In the genomic region with DNA sequence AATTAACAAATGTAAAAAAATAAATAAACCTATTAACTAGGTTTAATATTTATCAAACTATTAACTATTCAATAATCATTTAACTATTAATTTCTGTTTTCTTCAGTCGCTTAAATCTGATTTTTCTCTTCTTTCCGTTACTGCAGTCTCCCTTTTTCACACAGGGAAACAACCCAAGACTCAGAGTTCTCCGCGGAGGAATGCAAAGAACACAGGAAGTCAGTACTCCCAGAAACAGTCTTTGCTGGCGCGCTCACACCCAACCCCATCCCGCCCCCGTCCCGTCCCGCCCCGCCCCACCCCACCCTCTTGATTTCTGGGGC, we compare ENCODE assay signal across 9 cellular contexts. TPM values are rescaled to one million over a fixed set of nuclear protein-coding genes. Genes with fewer than 3 reads are reported as not detected.
DNase-seq lines count a peak whose midpoint lies in the region; ATAC-seq and TF ChIP-seq lines count a peak whose summit lies in the region.
"Had no signal": no experiment of that assay in that cellular context is flagged by ENCODE, and none has a peak within 500 bp of the region (broad histone marks: within the 10 kb centered on the region; RNA-seq: fewer than 3 reads in every experiment).

No MANE protein-coding gene starts in this region.

- POLR2A ChIA-PET in HEK293 (lab: Yijun Ruan, JAX), result interaction anchor here (0.6 to 0.8 kb wide), 2 partner anchors 18 to 82 kb away, joined by 3 read pairs; no protein-coding TSS in a partner anchor
- POLR2A ChIA-PET in activated CD8-positive, alpha-beta T cell treated with anti-CD3 and anti-CD28 coated beads for 36 hours (lab: Charles Lee), result interaction anchor here (0.6 to 1.5 kb wide), 3 partner anchors 9 to 63 kb away, joined by 3 to 4 read pairs (median 4); a partner anchor contains a TSS

- TF ChIP-seq CTCF in HEK293 (tag by site-specific recombination; IDR thresholded peaks at IDR 0.05), result no peak
- no peak for TF ChIP-seq CTCF in activated CD8-positive, alpha-beta T cell treated with anti-CD3 and anti-CD28 coated beads for 36 hours (IDR thresholded peaks at IDR 0.05)

- H3K4me3 ChIP-seq in HEK293 (ENCODE audit: low read depth, low read length) (peak overlapping the region; percentile 24), iPS DF 6.9 (ENCODE audit: low read length) (no peak overlapping the region; the same call in 1 of the 2 replicates)

- ATAC-seq in activated CD8-positive, alpha-beta T cell treated with anti-CD3 and anti-CD28 coated beads for 36 hours, result no peak
- ATAC-seq in stimulated activated memory B cell treated with anti-CD40 and anti-IgM and Interleukin-4, amounts not matched to agents 10 μg/mL and 1 μg/mL and 100 μg/mL, for 72 hours, result no peak

- CTCF ChIA-PET in HEK293 (lab: Yijun Ruan, JAX), result interaction anchor here (0.6 to 2.2 kb wide), 5 partner anchors 9 to 534 kb away, joined by 3 to 15 read pairs (median 4); a partner anchor contains a TSS
- CTCF ChIA-PET in activated CD8-positive, alpha-beta T cell treated with anti-CD3 and anti-CD28 coated beads for 36 hours (lab: Charles Lee), result interaction anchor here (1.0 to 2.5 kb wide), 3 partner anchors 18 to 115 kb away, joined by 4 to 25 read pairs (median 9); no protein-coding TSS in a partner anchor

- H3K4me1 ChIP-seq in HEK293 (ENCODE audit: control insufficient read depth, insufficient read depth, low read length), result 0 out of 2 replicates have a peak, but pooled peaks cover 2% of the 10 kb centered on the region
- H3K4me1 ChIP-seq in iPS DF 6.9 (ENCODE audit: control insufficient read depth, insufficient read depth, low read length), result peaks cover 4% of the 10 kb centered on the region; the same call in 1 of the 2 replicates

- H3K9me3 ChIP-seq in HEK293 (ENCODE audit: control insufficient read depth, insufficient read depth, low read depth, low read length) (no peaks in the 10 kb centered on the region), iPS DF 6.9 (ENCODE audit: control insufficient read depth, insufficient read depth, low read length) (no peaks in the 10 kb centered on the region)

- no peaks in the 10 kb centered on the region for H3K27me3 Mint-ChIP-seq in activated CD8-positive, alpha-beta T cell treated with anti-CD3 and anti-CD28 coated beads for 36 hours
- H3K27me3 Mint-ChIP-seq in stimulated activated memory B cell treated with anti-CD40 and anti-IgM and Interleukin-4, amounts not matched to agents 10 μg/mL and 1 μg/mL and 100 μg/mL, for 72 hours, result no peaks in the 10 kb centered on the region

- peak overlapping the region; percentile 88 for H3K27ac Mint-ChIP-seq in activated CD8-positive, alpha-beta T cell treated with anti-CD3 and anti-CD28 coated beads for 36 hours
- H3K27ac Mint-ChIP-seq in stimulated activated memory B cell treated with anti-CD40 and anti-IgM and Interleukin-4, amounts not matched to agents 10 μg/mL and 1 μg/mL and 100 μg/mL, for 72 hours, result peak overlapping the region; percentile 91

- WGBS in iPS DF 6.9 (ENCODE audit: insufficient coverage, insufficient read length), result no CpG with 5 or more reads among the region's 11 CpGs

- H3K36me3 Mint-ChIP-seq in activated CD8-positive, alpha-beta T cell treated with anti-CD3 and anti-CD28 coated beads for 36 hours (ENCODE audit: low read depth), result peaks cover 22% of the 10 kb centered on the region
- H3K36me3 Mint-ChIP-seq in stimulated activated memory B cell treated with anti-CD40 and anti-IgM and Interleukin-4, amounts not matched to agents 10 μg/mL and 1 μg/mL and 100 μg/mL, for 72 hours, result peaks cover 21% of the 10 kb centered on the region

- H3K4me1 Mint-ChIP-seq in activated CD8-positive, alpha-beta T cell treated with anti-CD3 and anti-CD28 coated beads for 36 hours (ENCODE audit: low read depth), result peaks cover 26% of the 10 kb centered on the region
- peaks cover 20% of the 10 kb centered on the region for H3K4me1 Mint-ChIP-seq in stimulated activated memory B cell treated with anti-CD40 and anti-IgM and Interleukin-4, amounts not matched to agents 10 μg/mL and 1 μg/mL and 100 μg/mL, for 72 hours

- H3K9me3 Mint-ChIP-seq in activated CD8-positive, alpha-beta T cell treated with anti-CD3 and anti-CD28 coated beads for 36 hours, result no peaks in the 10 kb centered on the region
- H3K9me3 Mint-ChIP-seq in stimulated activated memory B cell treated with anti-CD40 and anti-IgM and Interleukin-4, amounts not matched to agents 10 μg/mL and 1 μg/mL and 100 μg/mL, for 72 hours, result no peaks in the 10 kb centered on the region

- no peaks in the 10 kb centered on the region for H3K27me3 ChIP-seq in iPS DF 6.9 (ENCODE audit: control insufficient read depth, insufficient read depth, low read length)

- DNase-seq in activated CD8-positive, alpha-beta T cell treated with anti-CD3 and anti-CD28 coated beads for 36 hours, result no peak
- DNase-seq in iPS DF 6.9 (ENCODE audit: low read depth, low spot score) (no peak), NOMO-1 treated with DMSO at 0.1 percent for 48 hours (lab: John Stamatoyannopoulos, UW; ENCODE audit: unreplicated experiment) (no peak), NCI-H82 treated with DMSO at 0.1 percent for 48 hours (lab: John Stamatoyannopoulos, UW; ENCODE audit: unreplicated experiment) (no peak), medulla oblongata (ENCODE audit: extremely low spot score) (no peak), NCI-H82 (lab: John Stamatoyannopoulos, UW) (no peak)

- peak overlapping the region; percentile 84 for H3K4me3 Mint-ChIP-seq in activated CD8-positive, alpha-beta T cell treated with anti-CD3 and anti-CD28 coated beads for 36 hours
- peak overlapping the region; percentile 94 for H3K4me3 Mint-ChIP-seq in stimulated activated memory B cell treated with anti-CD40 and anti-IgM and Interleukin-4, amounts not matched to agents 10 μg/mL and 1 μg/mL and 100 μg/mL, for 72 hours

- H3K27ac ChIP-seq in HEK293 (ENCODE audit: extremely low read depth, low read depth, low read length) (peak overlapping the region; percentile 34), iPS DF 6.9 (ENCODE audit: low read length) (peak overlapping the region; percentile 72)

- H3K36me3 ChIP-seq in HEK293 (ENCODE audit: control insufficient read depth in 2 of 2, insufficient read depth in 1 of 2, low read length in 2 of 2) (peaks cover 24 to 31% of the 10 kb centered on the region in 2 experiments), iPS DF 6.9 (ENCODE audit: control insufficient read depth, insufficient read depth, low read length) (peaks cover 3% of the 10 kb centered on the region; the same call in 1 of the 2 replicates)

- intact Hi-C loops in activated CD8-positive, alpha-beta T cell treated with anti-CD3 and anti-CD28 coated beads for 36 hours (cut with micrococcal nuclease), result no loop called here

TF ChIP-seq in HEK293, 187 proteins besides CTCF, POLR2A, EP300 and RAD21:
- TF ChIP-seq ZNF292 (tag by site-specific recombination; IDR thresholded peaks at IDR 0.05; ENCODE audit: borderline replicate concordance, low read depth), result no peak
- TF ChIP-seq, protein P1, sequence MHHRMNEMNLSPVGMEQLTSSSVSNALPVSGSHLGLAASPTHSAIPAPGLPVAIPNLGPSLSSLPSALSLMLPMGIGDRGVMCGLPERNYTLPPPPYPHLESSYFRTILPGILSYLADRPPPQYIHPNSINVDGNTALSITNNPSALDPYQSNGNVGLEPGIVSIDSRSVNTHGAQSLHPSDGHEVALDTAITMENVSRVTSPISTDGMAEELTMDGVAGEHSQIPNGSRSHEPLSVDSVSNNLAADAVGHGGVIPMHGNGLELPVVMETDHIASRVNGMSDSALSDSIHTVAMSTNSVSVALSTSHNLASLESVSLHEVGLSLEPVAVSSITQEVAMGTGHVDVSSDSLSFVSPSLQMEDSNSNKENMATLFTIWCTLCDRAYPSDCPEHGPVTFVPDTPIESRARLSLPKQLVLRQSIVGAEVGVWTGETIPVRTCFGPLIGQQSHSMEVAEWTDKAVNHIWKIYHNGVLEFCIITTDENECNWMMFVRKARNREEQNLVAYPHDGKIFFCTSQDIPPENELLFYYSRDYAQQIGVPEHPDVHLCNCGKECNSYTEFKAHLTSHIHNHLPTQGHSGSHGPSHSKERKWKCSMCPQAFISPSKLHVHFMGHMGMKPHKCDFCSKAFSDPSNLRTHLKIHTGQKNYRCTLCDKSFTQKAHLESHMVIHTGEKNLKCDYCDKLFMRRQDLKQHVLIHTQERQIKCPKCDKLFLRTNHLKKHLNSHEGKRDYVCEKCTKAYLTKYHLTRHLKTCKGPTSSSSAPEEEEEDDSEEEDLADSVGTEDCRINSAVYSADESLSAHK (tag by site-specific recombination; IDR thresholded peaks at IDR 0.05), result peak; percentile 30; the same call in 1 of the 2 replicates

RNA-seq across cellular contexts. Expression of a gene that starts 0.4 kb away (rescaled TPM):
- total RNA-seq in activated CD8-positive, alpha-beta T cell treated with anti-CD3 and anti-CD28 coated beads for 36 hours, result 10 to 100 TPM; 88.4 to 92.0 TPM

RNA-seq across cellular contexts. Expression of a gene that starts 9.7 kb away (rescaled TPM):
- total RNA-seq in activated CD8-positive, alpha-beta T cell treated with anti-CD3 and anti-CD28 coated beads for 36 hours, result not detected
- total RNA-seq: sciatic nerve had no signal

RNA-seq across cellular contexts. Expression of a gene that starts 34.1 kb away (rescaled TPM):
- not detected for total RNA-seq in activated CD8-positive, alpha-beta T cell treated with anti-CD3 and anti-CD28 coated beads for 36 hours

RNA-seq across cellular contexts. Expression of a gene that starts 35.4 kb away (rescaled TPM):
- total RNA-seq in activated CD8-positive, alpha-beta T cell treated with anti-CD3 and anti-CD28 coated beads for 36 hours, result 1 to 10 TPM; 4.3 to 5.3 TPM

RNA-seq across cellular contexts. Expression of a gene that starts 40.6 kb away (rescaled TPM):
- not detected for total RNA-seq in activated CD8-positive, alpha-beta T cell treated with anti-CD3 and anti-CD28 coated beads for 36 hours
